In genomic region chr6:43917878-43918382, GRCh38 we compare ENCODE assay signal across 1 cellular context.
A peak's percentile ranks its signal among the peaks of the same experiment; 100 is the strongest.
TF ChIP-seq lines count a peak whose summit lies in the region.

No MANE protein-coding gene starts in this region.

TF ChIP-seq in HepG2, 621 proteins besides CTCF, POLR2A, EP300 and RAD21 (continued from another document and continues in another):
- peak; percentile 59 for TF ChIP-seq ZNF407 (CRISPR knock-in tag; IDR thresholded peaks at IDR 0.05; ENCODE audit: not compliant biosample characterization)
- no peak for TF ChIP-seq ZNF639 (CRISPR knock-in tag; conservative IDR thresholded peaks at IDR 0.05)
- no peak for TF ChIP-seq HDAC2 (CRISPR knock-in tag; IDR thresholded peaks at IDR 0.05)
- no peak for TF ChIP-seq KLF6 (CRISPR knock-in tag; IDR thresholded peaks at IDR 0.05)
- no peak for TF ChIP-seq ZFP1 (CRISPR knock-in tag; IDR thresholded peaks at IDR 0.05)
- TF ChIP-seq MAZ (IDR thresholded peaks at IDR 0.05; ENCODE audit: borderline replicate concordance, low read depth, low read length) = no peak
- TF ChIP-seq MAZ (CRISPR knock-in tag; IDR thresholded peaks at IDR 0.05; ENCODE audit: low read depth) = peak; percentile 7
- TF ChIP-seq ZBTB37 (CRISPR knock-in tag; IDR thresholded peaks at IDR 0.05) = 0 out of 2 replicates have a peak, but pooled peaks have one; percentile 25
- TF ChIP-seq NR3C1 (CRISPR knock-in tag; IDR thresholded peaks at IDR 0.05) = no peak
- TF ChIP-seq HOXA5 (CRISPR knock-in tag; IDR thresholded peaks at IDR 0.05) = no peak
- no peak for TF ChIP-seq HNF4G (IDR thresholded peaks at IDR 0.05; ENCODE audit: borderline replicate concordance, low read depth, low read length)
- TF ChIP-seq HNF4G (CRISPR knock-in tag; IDR thresholded peaks at IDR 0.05; ENCODE audit: borderline replicate concordance, low read depth) = no peak
- no peak for TF ChIP-seq MYNN (CRISPR knock-in tag; IDR thresholded peaks at IDR 0.05; ENCODE audit: low read depth)
- TF ChIP-seq ZNF230 (CRISPR knock-in tag; IDR thresholded peaks at IDR 0.05) = 0 out of 2 replicates have a peak, but pooled peaks have one; percentile 31
- TF ChIP-seq FOXM1 (CRISPR knock-in tag; IDR thresholded peaks at IDR 0.05) = no peak
- TF ChIP-seq TRIM22 (IDR thresholded peaks at IDR 0.05) = no peak
- TF ChIP-seq XBP1 (CRISPR knock-in tag; IDR thresholded peaks at IDR 0.05) = 0 out of 2 replicates have a peak, but pooled peaks have one; percentile 12
- TF ChIP-seq ZNF232 (CRISPR knock-in tag; IDR thresholded peaks at IDR 0.05; ENCODE audit: borderline replicate concordance) = no peak
- no peak for TF ChIP-seq ZBTB14 (CRISPR knock-in tag; IDR thresholded peaks at IDR 0.05)
- no peak for TF ChIP-seq ZNF430 (CRISPR knock-in tag; IDR thresholded peaks at IDR 0.05)
- no peak for TF ChIP-seq TCF12 (IDR thresholded peaks at IDR 0.05)
- no peak for TF ChIP-seq TCF12 (CRISPR knock-in tag; IDR thresholded peaks at IDR 0.05)
- no peak for TF ChIP-seq REXO4 (CRISPR knock-in tag; IDR thresholded peaks at IDR 0.05; ENCODE audit: borderline replicate concordance)
- TF ChIP-seq ATF1 (CRISPR knock-in tag; IDR thresholded peaks at IDR 0.05) = no peak
- no peak for TF ChIP-seq MLLT10 (CRISPR knock-in tag; IDR thresholded peaks at IDR 0.05)
- no peak; the same call in none of the 2 replicates for TF ChIP-seq ZMAT3 (CRISPR knock-in tag; conservative IDR thresholded peaks at IDR 0.05)
- no peak for TF ChIP-seq ZNF260 (CRISPR knock-in tag; IDR thresholded peaks at IDR 0.05; ENCODE audit: borderline replicate concordance, low read depth)
- TF ChIP-seq HDAC6 (IDR thresholded peaks at IDR 0.05; ENCODE audit: low read depth, low read length) = no peak
- TF ChIP-seq SALL1 (CRISPR knock-in tag; IDR thresholded peaks at IDR 0.05) = no peak
- TF ChIP-seq RBM22 (optimal IDR thresholded peaks at IDR 0.05; ENCODE audit: low read length) = no peak
- TF ChIP-seq ELF1 (CRISPR knock-in tag; IDR thresholded peaks at IDR 0.05) = no peak
- TF ChIP-seq ZNF225 (CRISPR knock-in tag; IDR thresholded peaks at IDR 0.05) = no peak
- 0 out of 2 replicates have a peak, but pooled peaks have one; percentile 28 for TF ChIP-seq MXD1 (CRISPR knock-in tag; IDR thresholded peaks at IDR 0.05)
- no peak for TF ChIP-seq ZNF142 (CRISPR knock-in tag; IDR thresholded peaks at IDR 0.05)
- TF ChIP-seq ZNF30 (CRISPR knock-in tag; IDR thresholded peaks at IDR 0.05) = 0 out of 2 replicates have a peak, but pooled peaks have one; percentile 72
- TF ChIP-seq ZNF282 (IDR thresholded peaks at IDR 0.05; ENCODE audit: partially characterized antibody) = no peak
- 0 out of 2 replicates have a peak, but pooled peaks have one; percentile 9 for TF ChIP-seq THAP7 (CRISPR knock-in tag; IDR thresholded peaks at IDR 0.05)
- TF ChIP-seq ZNF800 (CRISPR knock-in tag; IDR thresholded peaks at IDR 0.05) = no peak
- no peak for TF ChIP-seq ZNF749 (CRISPR knock-in tag; IDR thresholded peaks at IDR 0.05; ENCODE audit: borderline replicate concordance)
